12 cellular contexts compared by ENCODE assay signal in the genomic region with DNA sequence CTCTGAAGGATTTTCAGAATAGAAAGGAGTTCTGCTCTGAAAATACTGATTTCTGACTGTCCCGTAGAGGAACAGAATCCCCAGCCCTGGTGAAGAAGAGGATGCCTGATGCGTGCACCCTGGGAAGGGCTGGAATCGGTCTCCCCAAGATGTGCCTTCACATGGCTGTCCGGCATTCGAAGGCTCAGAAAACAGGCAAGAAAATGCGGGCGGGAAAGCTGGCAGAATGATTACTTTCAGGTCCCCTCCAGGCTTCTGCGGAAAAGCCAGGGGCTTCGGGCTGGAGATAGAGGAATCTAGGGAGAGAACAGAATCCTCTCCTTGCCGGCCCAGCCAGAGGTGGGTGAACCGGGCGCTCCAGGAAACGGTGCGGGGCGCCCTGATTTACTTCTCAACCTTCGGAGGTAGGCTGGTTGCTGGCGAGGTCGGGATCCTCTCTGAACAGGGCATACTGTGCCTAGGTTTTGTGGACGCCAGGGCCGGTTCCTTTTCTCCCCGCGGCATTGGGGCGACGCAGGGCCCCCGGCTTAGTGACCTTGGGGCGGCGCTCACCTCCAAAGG. TPM values are rescaled to one million over a fixed set of nuclear protein-coding genes. Genes with fewer than 3 reads are reported as not detected.
DNase-seq lines count a peak whose midpoint lies in the region; ATAC-seq and TF ChIP-seq lines count a peak whose summit lies in the region.
"Had no signal": no experiment of that assay in that cellular context is flagged by ENCODE, and none has a peak within 500 bp of the region (broad histone marks: within the 10 kb centered on the region; RNA-seq: fewer than 3 reads in every experiment).

No MANE protein-coding gene starts in this region.

- peaks cover 27 to 35% of the 10 kb centered on the region in 2 donors for H3K4me1 Mint-ChIP-seq in immature natural killer cell

- no peak for TF ChIP-seq CTCF in spleen (IDR thresholded peaks at IDR 0.05 in 8 of 11, conservative IDR thresholded peaks at IDR 0.05 in 3 of 11)
- no peak for TF ChIP-seq CTCF in omental fat pad (IDR thresholded peaks at IDR 0.05)

- 3 to 8% (median 4%) methylated on average over 22 to 27 of the region's 27 CpGs for WGBS in spleen, 5 donors

- peaks cover 61% of the 10 kb centered on the region for H3K27me3 ChIP-seq in adipocyte (replicated peaks; ENCODE audit: control insufficient read depth, insufficient read depth, low read length)
- H3K27me3 ChIP-seq in spleen (replicated peaks in 1 of 7), result peaks cover 10 to 100% (median 71%) of the 10 kb centered on the region in 7 donors

- peak overlapping the region in 4 of 5 donors; percentile 14 to 40 (median 20) for H3K4me3 Mint-ChIP-seq in immature natural killer cell

- TF ChIP-seq POLR2A in spleen (IDR thresholded peaks at IDR 0.05), result no peak

- H3K9ac ChIP-seq in adipocyte (ENCODE audit: low read length), result no peak overlapping the region

- peak; percentile 12 for DNase-seq in DMS53 (lab: John Stamatoyannopoulos, UW)
- no peak for DNase-seq in DMS53 treated with DMSO at 0.1 percent for 48 hours (lab: John Stamatoyannopoulos, UW; ENCODE audit: unreplicated experiment)
- no peak for DNase-seq in adipocyte (ENCODE audit: low read depth)
- DNase-seq in immature natural killer cell, result no peak
- no peak for DNase-seq in spleen
- DNase-seq in ecto neural progenitor cell (ENCODE audit: low spot score), result no peak
- DNase-seq in omental fat pad (ENCODE audit: low spot score), result no peak
- DNase-seq in activated CD4-positive, alpha-beta T cell treated with anti-CD3 and anti-CD28 coated beads, Interleukin-2, amount 50 U/mL, for 1 hour, result no peak

- no peaks in the 10 kb centered on the region for H3K36me3 ChIP-seq in adipocyte (ENCODE audit: control insufficient read depth, insufficient read depth, low read length, severe bottlenecking)
- H3K36me3 ChIP-seq in spleen, result no peaks in the 10 kb centered on the region

- no peaks in the 10 kb centered on the region for H3K9me3 ChIP-seq in adipocyte (ENCODE audit: control insufficient read depth, low read length)
- H3K9me3 ChIP-seq in spleen, result no peaks in the 10 kb centered on the region

- intact Hi-C loops in spleen (cut with DNase I; ENCODE audit: low total_unique reads), result no loop called here

- H3K27me3 Mint-ChIP-seq in immature natural killer cell (ENCODE audit: low read depth in 3 of 3), result peaks cover 31 to 32% (median 31%) of the 10 kb centered on the region in 3 donors

- peaks cover 0 to 3% (median 0%) of the 10 kb centered on the region in 3 donors for H3K36me3 Mint-ChIP-seq in immature natural killer cell

- H3K4me1 ChIP-seq in adipocyte (ENCODE audit: control insufficient read depth, insufficient read depth, low read length) (no peaks in the 10 kb centered on the region), spleen (peaks cover 30 to 53% (median 43%) of the 10 kb centered on the region in 6 donors)

- H3K27ac ChIP-seq in spleen, result no peak overlapping the region
- H3K27ac ChIP-seq: 22Rv1 had no signal

- H3K4me3 ChIP-seq in adipocyte (ENCODE audit: low read length) (peak overlapping the region; percentile 68), spleen (peak overlapping the region in 7 of 8 donors; percentile 11 to 65 (median 31))
- H3K4me3 ChIP-seq: K562 had no signal

- no peak overlapping the region for H3K27ac Mint-ChIP-seq in immature natural killer cell

- peaks cover 0 to 3% (median 0%) of the 10 kb centered on the region in 6 donors for H3K9me3 Mint-ChIP-seq in immature natural killer cell

- ATAC-seq in omental fat pad (ENCODE audit: low FRiP score), result no peak
- ATAC-seq: K562 had no signal

RNA-seq across cellular contexts. Expression of a gene that starts 2.5 kb away (rescaled TPM):
- polyA plus RNA-seq in immature natural killer cell (not detected), spleen (under 1 TPM in 1 of 3 donors, not detected in 2; 0.04 TPM)
- total RNA-seq in spleen (not detected), omental fat pad (not detected)

RNA-seq across cellular contexts. Expression of a gene that starts 2.6 kb away (rescaled TPM):
- polyA plus RNA-seq in immature natural killer cell, result not detected
- not detected for total RNA-seq in spleen
- polyA plus RNA-seq in spleen, result not detected
- not detected for total RNA-seq in omental fat pad
- total RNA-seq: temporal lobe had no signal

RNA-seq across cellular contexts. Expression of a gene that starts 56.5 kb away (rescaled TPM):
- polyA plus RNA-seq in immature natural killer cell (not detected), spleen (not detected)
- total RNA-seq in spleen (not detected), omental fat pad (not detected)
- total RNA-seq: K562, renal cortical epithelial cell, temporal lobe had no signal
- polyA plus RNA-seq: K562 had no signal
